In genomic region chr16:11345040-11345862, GRCh38 we compare ENCODE assay signal across 8 cellular contexts. TPM values are rescaled to one million over a fixed set of nuclear protein-coding genes. Genes with fewer than 3 reads are reported as not detected.
DNase-seq lines count a peak whose midpoint lies in the region; ATAC-seq and TF ChIP-seq lines count a peak whose summit lies in the region.

TSS of gene RMI2 (plus strand) at chr16:11345459. CDS start at chr16:11345472, 13 bp downstream.

- H3K36me3 ChIP-seq in HAP-1 (replicated peaks) (peaks cover 6% of the 10 kb centered on the region; the same call in 1 of the 2 replicates), MG63 (no peaks in the 10 kb centered on the region)

- H3K27me3 ChIP-seq in HAP-1 (ENCODE audit: low read depth) (no peaks in the 10 kb centered on the region), MG63 (no peaks in the 10 kb centered on the region)

- no peak within 1 kb of the TSS for H3K27ac Mint-ChIP-seq in nephron progenitor cell
- peak within 1 kb of the TSS; percentile 94 to 98 for H3K27ac Mint-ChIP-seq in stimulated activated naive CD8-positive, alpha-beta T cell treated with anti-CD3 and anti-CD28 coated beads, Interleukin-15, amount 100 ng/mL, for 72 hours

- TF ChIP-seq CTCF in nephron progenitor cell (IDR thresholded peaks at IDR 0.05) = no peak

- H3K36me3 Mint-ChIP-seq in nephron progenitor cell (ENCODE audit: low read depth) = no peaks in the 10 kb centered on the region

- H3K4me3 ChIP-seq in HAP-1 = peak within 1 kb of the TSS; percentile 79
- peak within 1 kb of the TSS; percentile 54 for H3K4me3 ChIP-seq in MG63

- H3K9me3 ChIP-seq in HAP-1 (no peaks in the 10 kb centered on the region), MG63 (no peaks in the 10 kb centered on the region)

- peaks cover 7% of the 10 kb centered on the region for H3K4me1 ChIP-seq in HAP-1

- peak; percentile 97 for ATAC-seq in stimulated activated naive CD8-positive, alpha-beta T cell treated with anti-CD3 and anti-CD28 coated beads, Interleukin-15, amount 100 ng/mL, for 72 hours

- H3K4me1 Mint-ChIP-seq in nephron progenitor cell = peaks cover 68% of the 10 kb centered on the region
- peaks cover 60% of the 10 kb centered on the region for H3K4me1 Mint-ChIP-seq in stimulated activated naive CD8-positive, alpha-beta T cell treated with anti-CD3 and anti-CD28 coated beads, Interleukin-15, amount 100 ng/mL, for 72 hours

- DNase-seq in G401 (ENCODE audit: low spot score) (peak; percentile 96), HAP-1 (ENCODE audit: low spot score in 2 of 2) (peak; percentile 93 to 98), MG63 (peak; percentile 98), SHP77 (lab: John Stamatoyannopoulos, UW) (peak; percentile 94 to 96), fibroblast of the conjunctiva (ENCODE audit: low read depth) (peak; percentile 93), nephron progenitor cell (peak; percentile 96)
- peak; percentile 93 for DNase-seq in activated T-helper 9 cell treated with anti-CD3 and anti-CD28 coated beads, Interleukin-2, amount 50 U/mL, for 16 hours (ENCODE audit: low read depth)
- peak; percentile 96 to 98 for DNase-seq in stimulated activated naive CD8-positive, alpha-beta T cell treated with anti-CD3 and anti-CD28 coated beads, Interleukin-15, amount 100 ng/mL, for 72 hours

- peaks cover 2% of the 10 kb centered on the region for H3K27me3 Mint-ChIP-seq in nephron progenitor cell (ENCODE audit: low read depth, poor library complexity)
- no peaks in the 10 kb centered on the region for H3K27me3 Mint-ChIP-seq in stimulated activated naive CD8-positive, alpha-beta T cell treated with anti-CD3 and anti-CD28 coated beads, Interleukin-15, amount 100 ng/mL, for 72 hours

- in situ Hi-C loops in G401 (cut with HindIII; ENCODE audit: low sequenced_read_pairs) = no loop called here
- in situ Hi-C loops in HAP-1 (cut with MboI; ENCODE audit: low sequenced_read_pairs) = no loop called here

- H3K9me3 Mint-ChIP-seq in nephron progenitor cell = no peaks in the 10 kb centered on the region
- no peaks in the 10 kb centered on the region for H3K9me3 Mint-ChIP-seq in stimulated activated naive CD8-positive, alpha-beta T cell treated with anti-CD3 and anti-CD28 coated beads, Interleukin-15, amount 100 ng/mL, for 72 hours

- H3K4me3 Mint-ChIP-seq in nephron progenitor cell = peak within 1 kb of the TSS; percentile 92
- H3K4me3 Mint-ChIP-seq in stimulated activated naive CD8-positive, alpha-beta T cell treated with anti-CD3 and anti-CD28 coated beads, Interleukin-15, amount 100 ng/mL, for 72 hours = peak within 1 kb of the TSS; percentile 98 to 100

RNA-seq across cellular contexts. Expression of gene RMI2, which starts in this region (rescaled TPM):
- 63.3 and 67.3 TPM in 2 replicates for total RNA-seq in G401 (2014; rRNA removed; shearing (Covaris generic))
- 25.8 and 27.4 TPM in 2 replicates for total RNA-seq in MG63 (2014; rRNA removed; shearing (Covaris generic); ENCODE audit: low replicate concordance)

Comparison
In these comparisons a context has a peak if more than half of its experiments do, and no peak if none do; other contexts are left out.
1. Peak in every context shown above with its lines: DNase-seq, ATAC-seq and H3K4me3 ChIP-seq.